ENCODE assay signal across 8 cellular contexts in genomic region chr7:157139142-157140117, GRCh38. TPM values are rescaled to one million over a fixed set of nuclear protein-coding genes. Genes with fewer than 3 reads are reported as not detected.
DNase-seq lines count a peak whose midpoint lies in the region; ATAC-seq, FAIRE-seq and TF ChIP-seq lines count a peak whose summit lies in the region.

No MANE protein-coding gene starts in this region.

- no peaks in the 10 kb centered on the region for H3K9me2 ChIP-seq in PC-3 (replicated peaks; ENCODE audit: low read length)

- H3K4me3 ChIP-seq in PC-3 (ENCODE audit: low read length) (peak overlapping the region; percentile 93), right atrium auricular region (peak overlapping the region; percentile 82 to 86), skeletal muscle cell (ENCODE audit: low read depth, low read length) (peak overlapping the region; percentile 91)

- no peaks in the 10 kb centered on the region for H3K9me3 Mint-ChIP-seq in activated naive CD8-positive, alpha-beta T cell (ENCODE audit: low read depth)

- peak overlapping the region; percentile 94 for H3K27ac Mint-ChIP-seq in activated naive CD8-positive, alpha-beta T cell

- ATAC-seq in GM18511 (IDR thresholded peaks at IDR 0.05; ENCODE audit: unreplicated experiment) (peak; percentile 58), HG02763 (IDR thresholded peaks at IDR 0.05; ENCODE audit: unreplicated experiment) (peak; percentile 48), PC-3 (peak; percentile 60)

- H3K4me1 ChIP-seq in PC-3 (ENCODE audit: insufficient read depth, low read length) (peaks cover 31% of the 10 kb centered on the region), right atrium auricular region (peaks cover 0 to 46% of the 10 kb centered on the region in 2 donors)

- peak overlapping the region; percentile 100 for H3K9ac ChIP-seq in PC-3 (ENCODE audit: low read length)

- H3K27ac ChIP-seq in PC-3 (ENCODE audit: low read length) (peak overlapping the region; percentile 54), right atrium auricular region (peak overlapping the region; percentile 93 to 95)

- TF ChIP-seq CTCF in PC-3 (conservative IDR thresholded peaks at IDR 0.05; ENCODE audit: low read depth, low read length), result no peak
- no peak for TF ChIP-seq CTCF in right atrium auricular region (IDR thresholded peaks at IDR 0.05)

- peak overlapping the region; percentile 98 for H3K4me3 Mint-ChIP-seq in activated naive CD8-positive, alpha-beta T cell

- CTCF ChIA-PET in PC-3 (lab: Charles Lee), result no interaction called here

- no peaks in the 10 kb centered on the region for H3K27me3 ChIP-seq in PC-3 (ENCODE audit: low read length)
- no peaks in the 10 kb centered on the region for H3K27me3 ChIP-seq in right atrium auricular region

- H3K79me2 ChIP-seq in PC-3 (ENCODE audit: low read length), result peaks cover 54% of the 10 kb centered on the region

- no TSS peak for BruUV-seq in PC-3 (replicated peaks; lab: Mats Ljungman, UMichigan)

- peak; percentile 31 for DNase-seq in PC-3
- DNase-seq in right atrium auricular region (ENCODE audit: low spot score), result peak; percentile 59
- no peak for DNase-seq in skeletal muscle cell (ENCODE audit: low read depth)
- DNase-seq in frontal cortex (ENCODE audit: low spot score in 2 of 2), result no peak
- DNase-seq in A172 (ENCODE audit: low spot score), result no peak

- POLR2A ChIA-PET in PC-3 (lab: Charles Lee; ENCODE audit: unreplicated experiment), result no interaction called here

- H4K20me1 ChIP-seq in PC-3 (ENCODE audit: low read length), result peaks cover 45% of the 10 kb centered on the region

- H3K36me3 Mint-ChIP-seq in activated naive CD8-positive, alpha-beta T cell, result peaks cover 24% of the 10 kb centered on the region

- H3K9me3 ChIP-seq in PC-3 (ENCODE audit: low read length), result no peaks in the 10 kb centered on the region
- no peaks in the 10 kb centered on the region for H3K9me3 ChIP-seq in right atrium auricular region

- no peak for FAIRE-seq in frontal cortex (lab: Jason Lieb, UNC)

- no peak overlapping the region for H2AFZ ChIP-seq in PC-3 (ENCODE audit: low read length)

- peaks cover 46% of the 10 kb centered on the region for H3K4me1 Mint-ChIP-seq in activated naive CD8-positive, alpha-beta T cell (ENCODE audit: low read depth)

- peak overlapping the region; percentile 91 for H3K4me2 ChIP-seq in PC-3 (ENCODE audit: low read length)

- H3F3A ChIP-seq in PC-3 (ENCODE audit: low read length, unreplicated experiment), result no peaks in the 10 kb centered on the region

- H3K27me3 Mint-ChIP-seq in activated naive CD8-positive, alpha-beta T cell, result no peaks in the 10 kb centered on the region

- intact Hi-C loops in PC-3 (cut with micrococcal nuclease), result loop anchor here (5.0 to 10.0 kb wide), 4 partner anchors 115 to 247 kb away; partner anchors contain the start of gene LMBR1

- H3K36me3 ChIP-seq in PC-3 (ENCODE audit: low read depth, low read length), result peaks cover 29% of the 10 kb centered on the region
- H3K36me3 ChIP-seq in right atrium auricular region, result peaks cover 15% of the 10 kb centered on the region

RNA-seq across cellular contexts. Expression of gene UBE3C, which starts 0.7 kb away (rescaled TPM):
- 83.1 and 86.6 TPM in 2 replicates for total RNA-seq in PC-3 (2014; rRNA removed)
- total RNA-seq in right atrium auricular region, result 10 to 100 TPM; 53.3 to 60.8 TPM
- 87.6 TPM for total RNA-seq in frontal cortex
- 76.2 and 81.8 TPM in 2 replicates for total RNA-seq in A172 (2014; rRNA removed; shearing (Covaris generic))

Comparison
In these comparisons a context has a peak if more than half of its experiments do, and no peak if none do; other contexts are left out.
1. DNase-seq: peak in PC-3 (single experiment) and right atrium auricular region (single experiment); none in skeletal muscle cell (single experiment), frontal cortex (0 of 2) and A172 (single experiment).
2. Peak in every context shown above with its lines, with median percentiles within 50 percentile points of each other: ATAC-seq and H3K4me3 ChIP-seq.